3 cellular contexts compared by ENCODE assay signal in genomic region chr1:36477615-36478014, GRCh38. TPM values are rescaled to one million over a fixed set of nuclear protein-coding genes. Genes with fewer than 3 reads are reported as not detected.
"Had no signal": no experiment of that assay in that cellular context is flagged by ENCODE, and none has a peak within 500 bp of the region (broad histone marks: within the 10 kb centered on the region; RNA-seq: fewer than 3 reads in every experiment).

No MANE protein-coding gene starts in this region.

RNA-seq across cellular contexts. Expression of gene CSF3R, which starts 5.1 kb away (rescaled TPM):
- total RNA-seq: GM23338, H4, HT-29 had no signal
- polyA plus RNA-seq: GM23338 had no signal
